1 cellular context compared by ENCODE assay signal in the genomic region with DNA sequence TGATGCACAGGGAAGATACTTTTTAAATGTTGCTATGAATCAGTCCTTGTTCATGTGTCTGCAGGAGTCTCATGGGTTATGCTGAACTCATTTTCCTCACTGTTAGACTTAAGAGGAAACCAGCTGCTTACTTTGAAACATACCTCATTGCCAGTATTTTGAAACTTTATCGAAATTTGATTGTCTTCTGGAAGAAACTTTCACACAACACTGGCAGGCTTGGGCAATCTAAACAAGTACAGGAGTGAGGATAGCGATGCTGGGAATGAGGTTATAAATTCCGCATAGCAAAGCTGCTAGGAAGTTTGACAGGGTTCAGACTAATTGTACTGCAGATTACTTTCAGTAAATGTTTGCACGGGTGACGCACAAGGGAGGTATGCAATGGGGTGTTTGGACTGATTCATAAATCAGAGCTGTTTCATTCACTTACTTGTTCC.
TF ChIP-seq lines count a peak whose summit lies in the region.

No MANE protein-coding gene starts in this region.

TF ChIP-seq in IMR-90, 13 proteins besides CTCF, POLR2A, EP300 and RAD21 (continued from another document):
- no peak for TF ChIP-seq MXI1 (IDR thresholded peaks at IDR 0.05; ENCODE audit: borderline replicate concordance, low read depth, low read length)
- TF ChIP-seq USF2 (IDR thresholded peaks at IDR 0.05; ENCODE audit: low read depth, low read length): no peak
TF ChIP-seq in IMR-90: peak in this region for 5.
